ENCODE assay signal across 20 cellular contexts in the genomic region with DNA sequence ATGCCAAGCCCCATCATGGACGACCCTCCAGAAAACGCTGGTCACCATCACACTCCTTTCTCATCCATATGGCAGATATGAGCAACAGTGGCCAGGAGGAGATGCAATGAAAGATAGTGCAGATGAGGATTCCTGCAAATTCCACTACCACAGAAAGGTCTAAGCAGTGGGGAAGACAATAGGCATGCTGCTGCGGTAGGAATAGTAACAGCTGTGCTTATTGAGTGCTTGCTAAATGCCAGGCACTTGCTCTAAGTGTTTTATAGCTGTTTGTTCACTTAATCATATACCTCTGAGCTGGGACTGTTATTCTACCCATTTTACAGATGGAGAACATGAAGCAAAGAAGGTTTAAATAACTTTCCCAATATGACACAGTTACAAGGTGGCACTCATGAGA.
"Had no signal": no experiment of that assay in that cellular context is flagged by ENCODE, and none has a peak within 500 bp of the region (broad histone marks: within the 10 kb centered on the region; RNA-seq: fewer than 3 reads in every experiment).

No MANE protein-coding gene starts in this region.

- FAIRE-seq: RCC 7860 had no signal

- DNase-seq: KBM-7, MV-4-11, NCI-H1048, NCI-H1105, NCI-H146, NCI-H1694 treated with DMSO at 0.1 percent for 48 hours, NCI-H1930, NCI-H2081, NCI-H2227 treated with DMSO at 0.1 percent for 48 hours, NCI-H446, NCI-H524, NCI-H526 treated with DMSO at 0.1 percent for 48 hours, NCI-H774, Right ventricle myocardium superior, RPMI8226, SIG-M5, SK-N-SH, SW 1271, T-cell had no signal

- ATAC-seq: T-cell had no signal
